In the genomic region with DNA sequence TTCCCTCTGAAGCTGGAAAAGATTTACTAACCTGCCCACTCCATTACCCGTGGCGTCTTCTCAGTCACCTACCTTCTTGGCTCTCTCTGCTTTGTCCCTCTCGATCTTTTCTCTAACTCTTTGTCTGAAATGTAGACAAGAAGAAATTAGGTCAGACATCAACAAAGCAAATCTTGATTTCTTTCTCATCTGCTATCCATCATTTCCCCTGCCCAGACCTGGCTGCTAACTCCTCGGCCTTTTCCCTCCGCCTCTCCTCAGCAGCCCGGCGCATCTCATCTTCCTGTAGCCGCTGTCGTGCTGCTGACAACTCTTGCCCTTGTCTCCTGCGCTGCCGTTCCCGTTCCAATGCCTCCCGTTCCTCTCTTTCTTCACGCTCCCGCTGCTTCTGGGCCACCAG, we compare ENCODE assay signal across 8 cellular contexts. TPM values are rescaled to one million over a fixed set of nuclear protein-coding genes. Genes with fewer than 3 reads are reported as not detected.
A peak's percentile ranks its signal among the peaks of the same experiment; 100 is the strongest.
DNase-seq lines count a peak whose midpoint lies in the region; ATAC-seq and TF ChIP-seq lines count a peak whose summit lies in the region.

No MANE protein-coding gene starts in this region.

- DNase-seq in AG04449 (ENCODE audit: low read depth, low spot score) (no peak), HFF-Myc (ENCODE audit: extremely low read depth, low read depth) (no peak), astrocyte of the spinal cord (ENCODE audit: low read depth, low spot score) (no peak), epidermal melanocyte (ENCODE audit: insufficient read length, low spot score) (no peak), NCI-H146 (lab: John Stamatoyannopoulos, UW) (no peak), OCI-M1 (lab: John Stamatoyannopoulos, UW) (no peak)

- no peak overlapping the region for H3K27ac ChIP-seq in mesodermal cell (ENCODE audit: low read depth, low read length, severe bottlenecking)

- WGBS in mesodermal cell (ENCODE audit: insufficient coverage in 2 of 2), 2 experiments: 90 to 95% methylated on average over 13 of the region's 15 CpGs

- POLR2A ChIA-PET in AG04449 (lab: Yijun Ruan, JAX): interaction anchor here (0.9 to 4.7 kb wide), 2 partner anchors 11 to 12 kb away, joined by 3 to 44 read pairs; a partner anchor contains a TSS

- TF ChIP-seq CTCF in AG04449 (IDR thresholded peaks at IDR 0.05; ENCODE audit: insufficient read depth, low read length, missing control alignments): no peak
- no peak for TF ChIP-seq CTCF in HFF-Myc (IDR thresholded peaks at IDR 0.05; ENCODE audit: low read depth, low read length, missing control alignments)
- no peak for TF ChIP-seq CTCF in astrocyte of the spinal cord (IDR thresholded peaks at IDR 0.05; ENCODE audit: low read depth, low read length)

- H3K4me3 ChIP-seq in AG04449 (ENCODE audit: low read depth, low read length) (peak overlapping the region; percentile 95), HFF-Myc (replicated peaks; ENCODE audit: low read depth, low read length) (peak overlapping the region; percentile 76), astrocyte of the spinal cord (ENCODE audit: low read depth, low read length) (peak overlapping the region; percentile 99), mesodermal cell (ENCODE audit: extremely low read depth, insufficient read depth, low read length, poor library complexity, severe bottlenecking) (peak overlapping the region; percentile 98)

- H3K4me1 ChIP-seq in mesodermal cell (ENCODE audit: control insufficient read depth, insufficient read depth, low read length, poor library complexity, severe bottlenecking): peaks cover 8% of the 10 kb centered on the region

- in situ Hi-C loops in astrocyte of the spinal cord (cut with HindIII; ENCODE audit: low sequenced_read_pairs): no loop called here

- ATAC-seq in GM18520 (IDR thresholded peaks at IDR 0.05; ENCODE audit: unreplicated experiment): no peak

- CTCF ChIA-PET in AG04449 (lab: Yijun Ruan, JAX): interaction anchor here (1.5 to 1.8 kb wide), 2 partner anchors 10 kb away, joined by 4 to 8 read pairs; no protein-coding TSS in a partner anchor

- H3K9me3 ChIP-seq in mesodermal cell (ENCODE audit: control insufficient read depth, low read length): no peaks in the 10 kb centered on the region

- H3K36me3 ChIP-seq in mesodermal cell (ENCODE audit: control insufficient read depth, insufficient read depth, low read length): peaks cover 47% of the 10 kb centered on the region

RNA-seq across cellular contexts. Expression of a gene that starts 1.2 kb away (rescaled TPM):
- 109 TPM for polyA plus RNA-seq in mesodermal cell (2013, experiment 1 of 2)
- polyA plus RNA-seq in mesodermal cell (2013, experiment 2 of 2): 101 TPM

RNA-seq across cellular contexts. Expression of a gene that starts 5.6 kb away (rescaled TPM):
- 5.1 TPM for polyA plus RNA-seq in mesodermal cell (2013, experiment 1 of 2)
- 3.6 TPM for polyA plus RNA-seq in mesodermal cell (2013, experiment 2 of 2)

RNA-seq across cellular contexts. Expression of a gene that starts 6.2 kb away (rescaled TPM):
- polyA plus RNA-seq in mesodermal cell (2013, experiment 1 of 2): 8.3 TPM
- 7.2 TPM for polyA plus RNA-seq in mesodermal cell (2013, experiment 2 of 2)

RNA-seq across cellular contexts. Expression of a gene that starts 11.6 kb away (rescaled TPM):
- 0.55 TPM for polyA plus RNA-seq in mesodermal cell (2013, experiment 1 of 2)
- 0.25 TPM for polyA plus RNA-seq in mesodermal cell (2013, experiment 2 of 2)

RNA-seq across cellular contexts. Expression of a gene that starts 12.6 kb away (rescaled TPM):
- polyA plus RNA-seq in mesodermal cell (2013, experiment 1 of 2): 92.9 TPM
- 136 TPM for polyA plus RNA-seq in mesodermal cell (2013, experiment 2 of 2)
